ENCODE assay signal across 18 cellular contexts in the genomic region with DNA sequence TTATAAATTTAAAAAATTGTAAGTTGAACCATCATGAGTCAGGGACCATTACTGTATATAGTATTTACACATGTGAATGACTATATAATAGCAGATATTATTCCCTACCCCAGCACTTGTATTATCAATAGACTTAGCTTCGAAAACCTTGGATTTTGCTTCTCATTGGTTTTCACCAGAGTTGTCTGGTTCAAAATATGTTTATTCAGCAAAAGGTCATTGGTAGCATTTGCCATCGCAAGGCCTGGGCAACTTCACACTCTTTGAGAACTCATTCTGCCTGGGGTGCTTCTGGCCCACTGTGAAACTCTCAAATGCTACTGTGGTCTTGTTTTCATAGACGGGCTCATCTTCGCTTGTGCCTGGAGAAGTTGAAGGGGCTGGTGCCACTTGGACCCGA. TPM values are rescaled to one million over a fixed set of nuclear protein-coding genes. Genes with fewer than 3 reads are reported as not detected.
DNase-seq lines count a peak whose midpoint lies in the region; ATAC-seq, FAIRE-seq and TF ChIP-seq lines count a peak whose summit lies in the region.
"Had no signal": no experiment of that assay in that cellular context is flagged by ENCODE, and none has a peak within 500 bp of the region (broad histone marks: within the 10 kb centered on the region; RNA-seq: fewer than 3 reads in every experiment).

No MANE protein-coding gene starts in this region.

- H3K9me1 ChIP-seq in K562 (ENCODE audit: control insufficient read depth, insufficient read depth, low read length) = peaks cover 6% of the 10 kb centered on the region

- TF ChIP-seq CTCF in PC-3 (conservative IDR thresholded peaks at IDR 0.05; ENCODE audit: low read depth, low read length) = no peak
- no peak for TF ChIP-seq CTCF in K562 (IDR thresholded peaks at IDR 0.05 in 2 of 3, conservative IDR thresholded peaks at IDR 0.05 in 1 of 3; ENCODE audit: insufficient read depth in 2 of 3, low read depth in 1 of 3, low read length in 3 of 3)
- TF ChIP-seq CTCF in left lung (IDR thresholded peaks at IDR 0.05) = no peak
- no peak for TF ChIP-seq CTCF in uterus (IDR thresholded peaks at IDR 0.05)

- H3K27me3 ChIP-seq in ACC112 (ENCODE audit: insufficient read depth, low read length) (no peaks in the 10 kb centered on the region), PC-3 (ENCODE audit: low read length) (no peaks in the 10 kb centered on the region), K562 (ENCODE audit: control insufficient read depth in 2 of 2, insufficient read depth in 2 of 2, low read length in 2 of 2) (no peaks in the 10 kb centered on the region), left lung (no peaks in the 10 kb centered on the region), uterus (no peaks in the 10 kb centered on the region)
- H3K27me3 ChIP-seq: Peyer's patch had no signal

- TF ChIP-seq POLR2A in K562 (conservative IDR thresholded peaks at IDR 0.05) (no peak), uterus (IDR thresholded peaks at IDR 0.05) (no peak)

- intact Hi-C loops in PC-3 (cut with micrococcal nuclease) = no loop called here
- intact Hi-C loops in K562 (cut with micrococcal nuclease) = no loop called here
- intact Hi-C loops in left lung (cut with DNase I) = no loop called here
- intact Hi-C loops in uterus (cut with DNase I; ENCODE audit: low total_unique reads) = no loop called here

- TF ChIP-seq EP300 in K562 (IDR thresholded peaks at IDR 0.05; ENCODE audit: low read length) = no peak

- H3K9me2 ChIP-seq in PC-3 (replicated peaks; ENCODE audit: low read length) = no peaks in the 10 kb centered on the region

- peak overlapping the region; percentile 73; the same call in 1 of the 2 replicates for H3K9ac ChIP-seq in PC-3 (ENCODE audit: low read length)
- H3K9ac ChIP-seq in K562 (ENCODE audit: insufficient read depth in 1 of 2, low read depth in 2 of 2, low read length in 2 of 2) = no peak overlapping the region

- no peak overlapping the region for H3K4me3 ChIP-seq in ACC112 (ENCODE audit: low read depth, low read length)
- H3K4me3 ChIP-seq in PC-3 (ENCODE audit: low read length) = no peak overlapping the region
- no peak overlapping the region for H3K4me3 ChIP-seq in K562
- no peak overlapping the region for H3K4me3 ChIP-seq in left lung
- no peak overlapping the region for H3K4me3 ChIP-seq in uterus
- H3K4me3 ChIP-seq: Peyer's patch had no signal

- no peaks in the 10 kb centered on the region for H3K79me2 ChIP-seq in ACC112 (ENCODE audit: control insufficient read depth, insufficient read depth, low read length, unreplicated experiment)
- no peaks in the 10 kb centered on the region for H3K79me2 ChIP-seq in PC-3 (ENCODE audit: low read length)
- H3K79me2 ChIP-seq in K562 (ENCODE audit: control insufficient read depth, insufficient read depth, low read length) = peaks cover 21% of the 10 kb centered on the region; the same call in 2 of the 3 replicates

- in situ Hi-C loops in K562 (cut with MboI) = no loop called here

- no peak overlapping the region for H2AFZ ChIP-seq in ACC112 (ENCODE audit: low read length, unreplicated experiment)
- H2AFZ ChIP-seq in PC-3 (ENCODE audit: low read length) = no peak overlapping the region
- H2AFZ ChIP-seq in K562 (ENCODE audit: low read depth, low read length) = no peak overlapping the region

- peak overlapping the region; percentile 78 for H3K27ac ChIP-seq in ACC112 (ENCODE audit: low read depth, low read length)
- peak overlapping the region; percentile 93 for H3K27ac ChIP-seq in PC-3 (ENCODE audit: low read length)
- peak overlapping the region; percentile 71; the same call in 1 of the 3 replicates for H3K27ac ChIP-seq in K562 (ENCODE audit: extremely low read depth, low read depth, low read length)
- peak overlapping the region; percentile 60 to 77 for H3K27ac ChIP-seq in left lung
- no peak overlapping the region for H3K27ac ChIP-seq in uterus

- BruUV-seq in PC-3 (replicated peaks; lab: Mats Ljungman, UMichigan) = no TSS peak
- no TSS peak for BruUV-seq in K562 (replicated peaks; lab: Mats Ljungman, UMichigan)

- DNase-seq in PC-3 (no peak), K562 (ENCODE audit: extremely low read depth in 1 of 4, low spot score in 3 of 4) (no peak), left lung (no peak), NCI-H2107 (lab: John Stamatoyannopoulos, UW) (no peak), uterus (no peak)
- no peak for DNase-seq in stimulated activated CD4-positive, alpha-beta T cell treated with anti-CD3 and anti-CD28 coated beads, Interleukin-15, amount 100 ng/mL, for 24 hours
- DNase-seq: CD4-positive, CD25-positive, alpha-beta regulatory T cell; DMS53; H7; Karpas-422; NCI-H1105; NCI-H1694; NCI-H524 treated with DMSO at 0.1 percent for 48 hours; Peyer's patch; SHP77 had no signal

- POLR2A ChIA-PET in PC-3 (lab: Charles Lee; ENCODE audit: unreplicated experiment) (no interaction called here), K562 (lab: Yijun Ruan, JAX) (interaction anchor here (1.6 to 8.8 kb wide), 3 partner anchors 9 to 15 kb away, joined by 3 to 107 read pairs (median 8); a partner anchor contains a TSS)

- WGBS in K562 (ENCODE audit: insufficient coverage, low coverage, missing lambda C conversion rate) = 94% methylated on average over 5 of the region's 5 CpGs

- no peaks in the 10 kb centered on the region for H3K9me3 ChIP-seq in PC-3 (ENCODE audit: low read length)
- H3K9me3 ChIP-seq in K562 (replicated peaks; ENCODE audit: control insufficient read depth, insufficient read depth, low read depth, low read length) = no peaks in the 10 kb centered on the region
- H3K9me3 ChIP-seq in left lung = no peaks in the 10 kb centered on the region
- H3K9me3 ChIP-seq in uterus = no peaks in the 10 kb centered on the region
- H3K9me3 ChIP-seq: Peyer's patch had no signal

- no peak for FAIRE-seq in K562 (lab: Jason Lieb, UNC)
- FAIRE-seq: GM19239 had no signal

- H3K36me3 ChIP-seq in ACC112 (ENCODE audit: insufficient read depth, low read length) = peaks cover 20% of the 10 kb centered on the region; the same call in 1 of the 2 replicates
- peaks cover 27% of the 10 kb centered on the region for H3K36me3 ChIP-seq in PC-3 (ENCODE audit: low read depth, low read length)
- H3K36me3 ChIP-seq in K562 (ENCODE audit: control insufficient read depth, insufficient read depth, low read length) = peaks cover 83% of the 10 kb centered on the region
- peaks cover 0 to 62% of the 10 kb centered on the region in 2 donors for H3K36me3 ChIP-seq in left lung
- no peaks in the 10 kb centered on the region for H3K36me3 ChIP-seq in uterus

- ATAC-seq in PC-3 (no peak), K562 (no peak), left lung (no peak), GM18858 (IDR thresholded peaks at IDR 0.05; ENCODE audit: unreplicated experiment) (no peak)

- H3K4me2 ChIP-seq in PC-3 (ENCODE audit: low read length) (peak overlapping the region; percentile 77), K562 (ENCODE audit: insufficient read depth, low read length) (no peak overlapping the region)

- H4K20me1 ChIP-seq in PC-3 (ENCODE audit: low read length) = no peaks in the 10 kb centered on the region
- H4K20me1 ChIP-seq in K562 (replicated peaks; ENCODE audit: control insufficient read depth, insufficient read depth, low read length) = no peaks in the 10 kb centered on the region

- peaks cover 3% of the 10 kb centered on the region for H3F3A ChIP-seq in PC-3 (ENCODE audit: low read length, unreplicated experiment)

- CTCF ChIA-PET in PC-3 (lab: Charles Lee) (no interaction called here), K562 (lab: Yijun Ruan, JAX; ENCODE audit: low intra/inter-chr PET ratio) (no interaction called here)

- H3K4me1 ChIP-seq in ACC112 (ENCODE audit: control insufficient read depth, insufficient read depth, low read length, unreplicated experiment) = peaks cover 30% of the 10 kb centered on the region
- peaks cover 40% of the 10 kb centered on the region for H3K4me1 ChIP-seq in PC-3 (ENCODE audit: insufficient read depth, low read length)
- peaks cover 8 to 26% of the 10 kb centered on the region in 2 experiments; a peak in 4 of 5 replicates for H3K4me1 ChIP-seq in K562 (replicated peaks in 1 of 2; ENCODE audit: control insufficient read depth in 2 of 2, insufficient read depth in 2 of 2, low read length in 2 of 2)
- peaks cover 6 to 77% of the 10 kb centered on the region in 2 donors for H3K4me1 ChIP-seq in left lung
- no peaks in the 10 kb centered on the region for H3K4me1 ChIP-seq in uterus

- no peak for TF ChIP-seq RAD21 in K562 (CRISPR knock-in tag; conservative IDR thresholded peaks at IDR 0.05 in 1 of 2, IDR thresholded peaks at IDR 0.05 in 1 of 2)

RNA-seq across cellular contexts. Expression of a gene that starts 20.1 kb away (rescaled TPM):
- total RNA-seq in PC-3 (2014; rRNA removed) (6.8 and 7.0 TPM in 2 replicates), K562 (2014; rRNA removed) (7.6 and 7.9 TPM in 2 replicates), K562 (2014; rRNA removed; fragmentation: Illumina TruSeq; extraction: Trizol) (8.3 and 9.1 TPM in 2 replicates), K562 (2015; rRNA removed; fragmentation: Illumina TruSeq; extraction: Trizol) (6.7 and 7.1 TPM in 2 replicates), K562 (2021) (13.4 and 19.8 TPM in 2 replicates), left lung (10 to 100 TPM; 26.3 to 82.4 TPM), uterus (10 to 100 TPM in 1 of 4 donors, 1 to 10 TPM in 3; 6.5 to 11.3 (median 8.0) TPM)
- total RNA-seq in K562 (2011; cell fraction: chromatin; rRNA removed; ENCODE audit: low replicate concordance) = 26.7 and 49.0 TPM in 2 replicates
- total RNA-seq in K562 (2011; cell fraction: nucleolus; rRNA removed) = 16.5 and 18.2 TPM in 2 replicates
- 38.7 and 66.3 TPM in 2 replicates for total RNA-seq in K562 (2011; cell fraction: nucleoplasm; rRNA removed)
- polyA plus RNA-seq in K562 (2011; rRNA removed) (26.7 and 35.9 TPM in 2 replicates), K562 (2014; fragmentation: Illumina TruSeq; extraction: Trizol) (11.5 and 13.0 TPM in 2 replicates), K562 (2014; fragmentation: Nextera tagmentation; extraction: Ambion mirVana) (10 to 100 TPM in 1 of 2 experiments, 1 to 10 TPM in 1; 9.0 to 11.0 TPM), K562 (2014; rRNA removed) (13.2 and 15.6 TPM in 2 replicates)
- 10.5 and 14.7 TPM in 2 replicates for polyA plus RNA-seq in K562 (2011; cell fraction: cytosol; rRNA removed)
- polyA plus RNA-seq in K562 (2011; cell fraction: nucleus; rRNA removed) = 49.2 and 59.8 TPM in 2 replicates
- 8.5 and 11.4 TPM in 2 replicates for polyA plus RNA-seq in K562 (2012)
- 18.7 and 32.2 TPM in 2 replicates for polyA minus RNA-seq in K562 (2011; rRNA and poly(A)+ RNA removed)
- 7.8 and 13.7 TPM in 2 replicates for polyA minus RNA-seq in K562 (2011; cell fraction: cytosol; rRNA and poly(A)+ RNA removed)
- polyA minus RNA-seq in K562 (2011; cell fraction: nucleus; rRNA and poly(A)+ RNA removed) = 24.8 and 26.5 TPM in 2 replicates

RNA-seq across cellular contexts. Expression of a gene that starts 26.4 kb away (rescaled TPM):
- total RNA-seq in PC-3 (2014; rRNA removed) (0.12 TPM in 1 of 2 replicates, not detected in the other), K562 (2014; rRNA removed) (0.36 and 0.57 TPM in 2 replicates), K562 (2014; rRNA removed; fragmentation: Illumina TruSeq; extraction: Trizol) (0.33 and 0.45 TPM in 2 replicates), K562 (2015; rRNA removed; fragmentation: Illumina TruSeq; extraction: Trizol) (0.58 and 0.64 TPM in 2 replicates), K562 (2021) (0.58 and 0.60 TPM in 2 replicates), left lung (1 to 10 TPM in 1 of 2 donors, under 1 TPM in 1; 0.73 to 1.2 TPM), uterus (1 to 10 TPM in 3 of 4 donors, not detected in 1; 4.4 to 8.1 (median 5.2) TPM)
- total RNA-seq in K562 (2011; cell fraction: chromatin; rRNA removed; ENCODE audit: low replicate concordance) = 1.2 and 2.8 TPM in 2 replicates
- total RNA-seq in K562 (2011; cell fraction: nucleolus; rRNA removed) = 1.6 and 2.0 TPM in 2 replicates
- 1.2 and 1.5 TPM in 2 replicates for total RNA-seq in K562 (2011; cell fraction: nucleoplasm; rRNA removed)
- polyA plus RNA-seq in K562 (2011; rRNA removed) (0.55 and 0.72 TPM in 2 replicates), K562 (2014; fragmentation: Illumina TruSeq; extraction: Trizol) (0.45 and 0.60 TPM in 2 replicates), K562 (2014; fragmentation: Nextera tagmentation; extraction: Ambion mirVana) (under 1 TPM in 1 of 2 experiments, not detected in 1; 0.17 TPM), K562 (2014; rRNA removed) (0.49 and 0.71 TPM in 2 replicates)
- 0.43 and 0.48 TPM in 2 replicates for polyA plus RNA-seq in K562 (2011; cell fraction: cytosol; rRNA removed)
- 0.63 TPM in 2 replicates for polyA plus RNA-seq in K562 (2011; cell fraction: nucleus; rRNA removed)
- 0.62 and 0.97 TPM in 2 replicates for polyA plus RNA-seq in K562 (2012)
- 0.42 and 0.81 TPM in 2 replicates for polyA minus RNA-seq in K562 (2011; rRNA and poly(A)+ RNA removed)
- not detected in 2 replicates for polyA minus RNA-seq in K562 (2011; cell fraction: cytosol; rRNA and poly(A)+ RNA removed)
- polyA minus RNA-seq in K562 (2011; cell fraction: nucleus; rRNA and poly(A)+ RNA removed) = 0.22 and 0.27 TPM in 2 replicates

RNA-seq across cellular contexts. Expression of a gene that starts 41.3 kb away (rescaled TPM):
- total RNA-seq in PC-3 (2014; rRNA removed) (44.1 and 56.3 TPM in 2 replicates), K562 (2014; rRNA removed) (56.9 and 74.2 TPM in 2 replicates), K562 (2014; rRNA removed; fragmentation: Illumina TruSeq; extraction: Trizol) (58.7 and 59.8 TPM in 2 replicates), K562 (2015; rRNA removed; fragmentation: Illumina TruSeq; extraction: Trizol) (65.4 and 70.8 TPM in 2 replicates), K562 (2021) (61.0 and 61.5 TPM in 2 replicates), left lung (10 to 100 TPM; 37.1 to 39.1 TPM), uterus (10 to 100 TPM in 3 of 4 donors, 1 to 10 TPM in 1; 8.2 to 64.6 (median 49.9) TPM)
- total RNA-seq in K562 (2011; cell fraction: chromatin; rRNA removed; ENCODE audit: low replicate concordance) = 13.8 and 44.5 TPM in 2 replicates
- 11.0 and 12.1 TPM in 2 replicates for total RNA-seq in K562 (2011; cell fraction: nucleolus; rRNA removed)
- 18.8 and 21.3 TPM in 2 replicates for total RNA-seq in K562 (2011; cell fraction: nucleoplasm; rRNA removed)
- polyA plus RNA-seq in K562 (2011; rRNA removed) (38.3 and 65.7 TPM in 2 replicates), K562 (2014; fragmentation: Illumina TruSeq; extraction: Trizol) (88.9 and 93.4 TPM in 2 replicates), K562 (2014; fragmentation: Nextera tagmentation; extraction: Ambion mirVana) (10 to 100 TPM; 29.2 to 33.7 TPM), K562 (2014; rRNA removed) (72.7 and 102 TPM in 2 replicates)
- 15.3 and 17.6 TPM in 2 replicates for polyA plus RNA-seq in K562 (2011; cell fraction: cytosol; rRNA removed)
- polyA plus RNA-seq in K562 (2011; cell fraction: nucleus; rRNA removed) = 12.4 and 13.8 TPM in 2 replicates
- 36.3 and 42.8 TPM in 2 replicates for polyA plus RNA-seq in K562 (2012)
- polyA minus RNA-seq in K562 (2011; rRNA and poly(A)+ RNA removed) = 16.0 and 24.7 TPM in 2 replicates
- 13.7 and 15.2 TPM in 2 replicates for polyA minus RNA-seq in K562 (2011; cell fraction: cytosol; rRNA and poly(A)+ RNA removed)
- polyA minus RNA-seq in K562 (2011; cell fraction: nucleus; rRNA and poly(A)+ RNA removed) = 9.3 and 13.1 TPM in 2 replicates

Comparison
In these comparisons a context has a peak if more than half of its experiments do, and no peak if none do; other contexts are left out.
1. H3K27ac ChIP-seq: peak in ACC112 (single experiment), PC-3 (single experiment), K562 (single experiment) and left lung (2 of 2); none in uterus (0 of 2).